Comparison of ENCODE assay signal across 28 cellular contexts in genomic region chr2:33469238-33469637, GRCh38.
"Had no signal": no experiment of that assay in that cellular context is flagged by ENCODE, and none has a peak within 500 bp of the region (broad histone marks: within the 10 kb centered on the region; RNA-seq: fewer than 3 reads in every experiment).

No MANE protein-coding gene starts in this region.

- H3K4me1 ChIP-seq: gastroesophageal sphincter had no signal

- FAIRE-seq: astrocyte, bronchial epithelial cell had no signal

- DNase-seq: activated B cell treated with CpG ODN at 0.5 μM for 24 hours; activated CD4-positive, alpha-beta T cell treated with anti-CD3 and anti-CD28 coated beads for 48 hours; activated CD4-positive, alpha-beta T cell treated with anti-CD3 and anti-CD28 coated beads, Interleukin-2, amount 50 U/mL, for 1 hour; activated CD4-positive, alpha-beta T cell treated with anti-CD3 and anti-CD28 coated beads, Interleukin-2, amount 50 U/mL, for 48 hours; activated CD8-positive, alpha-beta memory T cell treated with anti-CD3 and anti-CD28 coated beads for 24 hours; activated CD8-positive, alpha-beta T cell treated with anti-CD3 and anti-CD28 coated beads for 36 hours; activated effector memory CD4-positive, alpha-beta T cell treated with Interleukin-2 at 50 U/mL for 16 hours; activated gamma-delta T cell treated with Interleukin-2 at 50 U/mL for 16 hours; activated naive CD4-positive, alpha-beta T cell treated with anti-CD3 and anti-CD28 coated beads, Interleukin-2, amount 50 U/mL, for 16 hours; activated naive CD4-positive, alpha-beta T cell treated with Interleukin-2 at 50 U/mL for 16 hours; activated T-cell treated with anti-CD3 and anti-CD28 coated beads, Interleukin-2, amount 50 U/mL, for 4 hours; amniotic stem cell; anterior cingulate cortex; brain microvascular endothelial cell; dorsolateral prefrontal cortex; effector memory CD4-positive, alpha-beta T cell; endodermal cell; foreskin fibroblast; heart left ventricle; T-helper 2 cell; WERI-Rb-1 had no signal

- H3K4me3 ChIP-seq: coronary artery, dorsolateral prefrontal cortex, gastroesophageal sphincter, heart left ventricle had no signal

- H3K27ac ChIP-seq: brain microvascular endothelial cell, coronary artery, dorsolateral prefrontal cortex, gastroesophageal sphincter, WERI-Rb-1 had no signal

- H3K36me3 ChIP-seq: brain microvascular endothelial cell, gastroesophageal sphincter, heart left ventricle, WERI-Rb-1 had no signal

- H3K9me3 ChIP-seq: gastroesophageal sphincter had no signal

- H3K27me3 ChIP-seq: brain microvascular endothelial cell, dorsolateral prefrontal cortex, gastroesophageal sphincter, heart left ventricle had no signal

- ATAC-seq: activated CD4-positive, CD25-positive, alpha-beta regulatory T cell treated with anti-CD3 and anti-CD28 coated beads, Interleukin-2, amount 50 U/mL, for 24 hours; activated CD8-positive, alpha-beta T cell treated with anti-CD3 and anti-CD28 coated beads for 36 hours; activated T-cell treated with anti-CD3 and anti-CD28 coated beads, Interleukin-2, amount 50 U/mL, for 4 hours; activated T-helper 17 cell treated with anti-CD3 and anti-CD28 coated beads, Interleukin-2, amount 50 U/mL, for 72 hours; esophagus mucosa; gastroesophageal sphincter; heart left ventricle had no signal
